In genomic region chr14:22569106-22569748, GRCh38 we compare ENCODE assay signal across 12 cellular contexts. TPM values are rescaled to one million over a fixed set of nuclear protein-coding genes. Genes with fewer than 3 reads are reported as not detected.
A peak's percentile ranks its signal among the peaks of the same experiment; 100 is the strongest.
DNase-seq lines count a peak whose midpoint lies in the region; ATAC-seq and TF ChIP-seq lines count a peak whose summit lies in the region.
"Had no signal": no experiment of that assay in that cellular context is flagged by ENCODE, and none has a peak within 500 bp of the region (broad histone marks: within the 10 kb centered on the region; RNA-seq: fewer than 3 reads in every experiment).

No MANE protein-coding gene starts in this region.

- peaks cover 78% of the 10 kb centered on the region for H3K36me3 Mint-ChIP-seq in activated CD4-positive, alpha-beta T cell treated with anti-CD3 and anti-CD28 coated beads, Interleukin-2, amount 10 ng/mL, durations not matched to agents 7 days and 5 days (ENCODE audit: low read depth)
- peaks cover 31% of the 10 kb centered on the region for H3K36me3 Mint-ChIP-seq in central memory CD8-positive, alpha-beta T cell (ENCODE audit: insufficient read depth)
- peaks cover 47% of the 10 kb centered on the region for H3K36me3 Mint-ChIP-seq in Calu3 (ENCODE audit: insufficient read depth, unreplicated experiment)

- CTCF ChIA-PET in activated CD4-positive, alpha-beta T cell treated with anti-CD3 and anti-CD28 coated beads, Interleukin-2, amount 10 ng/mL, durations not matched to agents 7 days and 5 days (lab: Charles Lee) = interaction anchor here (0.6 to 12.8 kb wide), 91 partner anchors 9 to 829 kb away, joined by 3 to 335 read pairs (median 6); partner anchors contain the start of genes ABHD4, AJUBA, DAD1 and LRP10
- CTCF ChIA-PET in Calu3 (lab: Charles Lee) = interaction anchor here (0.6 to 1.8 kb wide), 5 partner anchors 9 to 197 kb away, joined by 3 to 32 read pairs (median 7); partner anchors contain the start of gene OXA1L

- no peaks in the 10 kb centered on the region for H4K20me1 ChIP-seq in MM.1S (ENCODE audit: insufficient read depth, low read length)

- TF ChIP-seq POLR2A in spleen (IDR thresholded peaks at IDR 0.05) = no peak

- no peaks in the 10 kb centered on the region for H3K9me2 ChIP-seq in MM.1S (replicated peaks; ENCODE audit: insufficient read depth, low read length)

- no peak overlapping the region for H3K4me2 ChIP-seq in MM.1S (ENCODE audit: low read depth, low read length)
- H3K4me2 ChIP-seq: A549 had no signal

- no peak for DNase-seq in activated CD4-positive, alpha-beta T cell treated with anti-CD3 and anti-CD28 coated beads, Interleukin-2, amount 10 ng/mL, durations not matched to agents 7 days and 5 days
- no peak for DNase-seq in activated CD4-positive, alpha-beta T cell treated with anti-CD3 and anti-CD28 coated beads for 48 hours
- no peak for DNase-seq in MM.1S
- no peak for DNase-seq in central memory CD8-positive, alpha-beta T cell (ENCODE audit: low spot score in 2 of 2)
- DNase-seq in spleen = no peak
- DNase-seq in GM10266 (ENCODE audit: extremely low spot score) = no peak
- DNase-seq in Calu3 = no peak
- no peak for DNase-seq in NCI-H748 treated with DMSO at 0.1 percent for 48 hours (lab: John Stamatoyannopoulos, UW)
- DNase-seq: NCI-H1417 treated with DMSO at 0.1 percent for 48 hours, NCI-H526 treated with DMSO at 0.1 percent for 48 hours, SJCRH30 had no signal

- no TSS peak for BruUV-seq in Calu3 (replicated peaks; lab: Mats Ljungman, UMichigan)

- H3K9me3 ChIP-seq in MM.1S (replicated peaks; ENCODE audit: insufficient read depth, low read length) = no peaks in the 10 kb centered on the region
- no peaks in the 10 kb centered on the region for H3K9me3 ChIP-seq in spleen
- H3K9me3 ChIP-seq: A549, SJCRH30 had no signal

- no peak overlapping the region for H2AFZ ChIP-seq in MM.1S (ENCODE audit: low read length)

- no peak overlapping the region for H3K4me3 ChIP-seq in MM.1S (ENCODE audit: low read length)
- peak overlapping the region in 3 of 8 donors; percentile 4 to 41 (median 15) for H3K4me3 ChIP-seq in spleen
- H3K4me3 ChIP-seq: A549, SJCRH30 had no signal

- H3K27me3 ChIP-seq in MM.1S (replicated peaks; ENCODE audit: insufficient read depth, low read length) (no peaks in the 10 kb centered on the region), spleen (replicated peaks in 1 of 7) (no peaks in the 10 kb centered on the region)
- H3K27me3 ChIP-seq: SJCRH30 had no signal

- peak overlapping the region; percentile 97 for H3K27ac Mint-ChIP-seq in activated CD4-positive, alpha-beta T cell treated with anti-CD3 and anti-CD28 coated beads, Interleukin-2, amount 10 ng/mL, durations not matched to agents 7 days and 5 days
- H3K27ac Mint-ChIP-seq in central memory CD8-positive, alpha-beta T cell (ENCODE audit: low read depth) = peak overlapping the region; percentile 91
- H3K27ac Mint-ChIP-seq in Calu3 (ENCODE audit: unreplicated experiment) = no peak overlapping the region

- 75 to 92% (median 84%) methylated on average over 6 of the region's 6 CpGs for WGBS in spleen, 5 donors

- TF ChIP-seq CTCF in MM.1S (IDR thresholded peaks at IDR 0.05; ENCODE audit: low read length) (no peak), spleen (IDR thresholded peaks at IDR 0.05 in 8 of 11, conservative IDR thresholded peaks at IDR 0.05 in 3 of 11) (no peak), GM10266 (IDR thresholded peaks at IDR 0.05; ENCODE audit: control insufficient read depth, insufficient read depth, low read depth, missing control alignments) (no peak), Calu3 (IDR thresholded peaks at IDR 0.05; ENCODE audit: unreplicated experiment) (no peak)

- H3K9me3 Mint-ChIP-seq in activated CD4-positive, alpha-beta T cell treated with anti-CD3 and anti-CD28 coated beads, Interleukin-2, amount 10 ng/mL, durations not matched to agents 7 days and 5 days = no peaks in the 10 kb centered on the region
- no peaks in the 10 kb centered on the region for H3K9me3 Mint-ChIP-seq in central memory CD8-positive, alpha-beta T cell
- H3K9me3 Mint-ChIP-seq in Calu3 (ENCODE audit: low read depth, unreplicated experiment) = no peaks in the 10 kb centered on the region

- intact Hi-C loops in spleen (cut with DNase I; ENCODE audit: low total_unique reads) (no loop called here), Calu3 (cut with micrococcal nuclease; ENCODE audit: unreplicated experiment) (no loop called here)

- H3K4me1 ChIP-seq in MM.1S (ENCODE audit: low read length) (peaks cover 45% of the 10 kb centered on the region), spleen (peaks cover 30 to 99% (median 70%) of the 10 kb centered on the region in 6 donors)

- H3K27ac ChIP-seq in MM.1S (ENCODE audit: low read length) (peak overlapping the region; percentile 97; the same call in 1 of the 2 replicates), spleen (peak overlapping the region; percentile 57 to 96 (median 82))
- H3K27ac ChIP-seq: SJCRH30 had no signal

- H3K79me2 ChIP-seq in MM.1S (ENCODE audit: low read length) = peaks cover 32% of the 10 kb centered on the region

- POLR2A ChIA-PET in activated CD4-positive, alpha-beta T cell treated with anti-CD3 and anti-CD28 coated beads, Interleukin-2, amount 10 ng/mL, durations not matched to agents 7 days and 5 days (lab: Charles Lee) = interaction anchor here (0.6 to 1.4 kb wide), 8 partner anchors 9 to 348 kb away, joined by 3 to 7 read pairs (median 4); partner anchors contain the start of gene DAD1

- peak overlapping the region; percentile 48; the same call in 1 of the 2 replicates for H3K9ac ChIP-seq in MM.1S (ENCODE audit: low read length)

- no peaks in the 10 kb centered on the region for H3K27me3 Mint-ChIP-seq in activated CD4-positive, alpha-beta T cell treated with anti-CD3 and anti-CD28 coated beads, Interleukin-2, amount 10 ng/mL, durations not matched to agents 7 days and 5 days
- no peaks in the 10 kb centered on the region for H3K27me3 Mint-ChIP-seq in central memory CD8-positive, alpha-beta T cell
- H3K27me3 Mint-ChIP-seq in Calu3 (ENCODE audit: unreplicated experiment) = no peaks in the 10 kb centered on the region

- H3F3A ChIP-seq in MM.1S (ENCODE audit: insufficient read depth, low read length) = peaks cover 31% of the 10 kb centered on the region

- H3K36me3 ChIP-seq in MM.1S (replicated peaks; ENCODE audit: insufficient read depth, low read length) = no peaks in the 10 kb centered on the region
- peaks cover 0 to 84% (median 38%) of the 10 kb centered on the region in 6 donors for H3K36me3 ChIP-seq in spleen

- peak overlapping the region; percentile 78 for H3K4me3 Mint-ChIP-seq in activated CD4-positive, alpha-beta T cell treated with anti-CD3 and anti-CD28 coated beads, Interleukin-2, amount 10 ng/mL, durations not matched to agents 7 days and 5 days
- H3K4me3 Mint-ChIP-seq in central memory CD8-positive, alpha-beta T cell = peak overlapping the region; percentile 62
- H3K4me3 Mint-ChIP-seq in Calu3 (ENCODE audit: low read depth, unreplicated experiment) = no peak overlapping the region

- H3K4me1 Mint-ChIP-seq in activated CD4-positive, alpha-beta T cell treated with anti-CD3 and anti-CD28 coated beads, Interleukin-2, amount 10 ng/mL, durations not matched to agents 7 days and 5 days = peaks cover 73% of the 10 kb centered on the region
- H3K4me1 Mint-ChIP-seq in central memory CD8-positive, alpha-beta T cell = peaks cover 50% of the 10 kb centered on the region
- H3K4me1 Mint-ChIP-seq in Calu3 (ENCODE audit: low read depth, unreplicated experiment) = peaks cover 36% of the 10 kb centered on the region

- ATAC-seq in central memory CD8-positive, alpha-beta T cell (replicated peaks; ENCODE audit: extremely low read depth, poor library complexity, severe bottlenecking) = no peak

RNA-seq across cellular contexts. Expression of gene DAD1, which starts 19.8 kb away (rescaled TPM):
- total RNA-seq in activated CD4-positive, alpha-beta T cell treated with anti-CD3 and anti-CD28 coated beads, Interleukin-2, amount 10 ng/mL, durations not matched to agents 7 days and 5 days = 100 to 1,000 TPM; 169 to 233 TPM
- total RNA-seq in spleen (100 to 1,000 TPM; 107 to 176 (median 123) TPM), Calu3 (2022) (196 and 197 TPM in 2 replicates)
- polyA plus RNA-seq in spleen = 100 to 1,000 TPM; 102 to 165 (median 147) TPM

RNA-seq across cellular contexts. Expression of gene ABHD4, which starts 28.9 kb away (rescaled TPM):
- 10 to 100 TPM in 1 of 2 experiments, 1 to 10 TPM in 1; 8.3 to 10.4 TPM for total RNA-seq in activated CD4-positive, alpha-beta T cell treated with anti-CD3 and anti-CD28 coated beads, Interleukin-2, amount 10 ng/mL, durations not matched to agents 7 days and 5 days
- 10 to 100 TPM; 12.0 to 32.8 (median 24.9) TPM for total RNA-seq in spleen
- 1 to 10 TPM; 7.2 to 8.6 (median 7.9) TPM for polyA plus RNA-seq in spleen
- total RNA-seq in Calu3 (2022) = 11.2 and 11.6 TPM in 2 replicates
